Comparison of ENCODE assay signal across 24 cellular contexts in the genomic region with DNA sequence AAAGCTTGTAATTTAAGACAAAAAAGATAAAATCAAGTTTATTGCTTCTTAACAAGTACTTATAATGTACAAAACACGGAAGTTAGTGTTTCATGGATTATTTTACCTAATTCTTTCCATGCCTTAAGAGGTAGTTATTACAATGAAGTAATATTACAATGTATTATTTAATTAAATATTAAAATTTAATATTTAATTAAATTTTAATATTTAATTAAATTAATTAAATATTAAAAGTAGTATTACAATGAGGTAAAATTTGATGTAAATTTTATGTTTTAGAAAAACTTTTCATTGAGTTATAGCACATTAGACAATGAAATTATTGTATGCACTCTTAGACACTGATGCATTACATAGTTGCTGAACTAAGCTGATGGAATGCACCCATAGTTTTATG.
"Had no signal": no experiment of that assay in that cellular context is flagged by ENCODE, and none has a peak within 500 bp of the region (broad histone marks: within the 10 kb centered on the region; RNA-seq: fewer than 3 reads in every experiment).

No MANE protein-coding gene starts in this region.

- H3K4me3 ChIP-seq: left lung, lower lobe of right lung, right atrium auricular region, right lobe of liver, suprapubic skin, thoracic aorta, tibial artery, upper lobe of right lung had no signal

- DNase-seq: hippocampal formation; left colon; left lung; lower lobe of right lung; mammary epithelial cell; mesenchymal stem cell; naive thymus-derived CD8-positive, alpha-beta T cell; nucleus accumbens; right lobe of liver; stimulated activated CD4-positive, alpha-beta T cell treated with anti-CD3 and anti-CD28 coated beads, Interleukin-12 subunit alpha, Interleukin-12 subunit beta, amount 100 ng/mL, for 4 hours; stimulated activated CD4-positive, alpha-beta T cell treated with anti-CD3 and anti-CD28 coated beads, Interleukin-15, amount 100 ng/mL, for 24 hours; stimulated activated CD4-positive, alpha-beta T cell treated with anti-CD3 and anti-CD28 coated beads, Interleukin-2, amount 100 ng/mL, for 24 hours; stimulated activated CD4-positive, alpha-beta T cell treated with anti-CD3 and anti-CD28 coated beads, Interleukin-4, amount 100 ng/mL, for 24 hours; stimulated activated naive CD4-positive, alpha-beta T cell; tibial artery; trophoblast cell; upper lobe of right lung had no signal

- H3K27ac ChIP-seq: left lung, lower lobe of right lung, parathyroid adenoma, right atrium auricular region, right lobe of liver, suprapubic skin, thoracic aorta, tibial artery, upper lobe of right lung had no signal

- H3K36me3 ChIP-seq: left lung, lower lobe of right lung, right atrium auricular region, right lobe of liver, suprapubic skin, thoracic aorta, tibial artery, upper lobe of right lung had no signal

- FAIRE-seq: keratinocyte, urothelium cell line had no signal

- H3K27me3 ChIP-seq: left lung, right atrium auricular region, right lobe of liver, suprapubic skin, tibial artery, upper lobe of right lung had no signal

- ATAC-seq: left colon; left lung; lower lobe of right lung; naive thymus-derived CD8-positive, alpha-beta T cell; right lobe of liver; stimulated activated effector memory CD8-positive, alpha-beta T cell treated with anti-CD3 and anti-CD28 coated beads, Interleukin-12 subunit alpha, Interleukin-12 subunit beta, amount 100 ng/mL, for 72 hours; upper lobe of right lung had no signal

- H3K9me3 ChIP-seq: right atrium auricular region, right lobe of liver, suprapubic skin, thoracic aorta, tibial artery, upper lobe of right lung had no signal

- H3K4me1 ChIP-seq: left lung, lower lobe of right lung, parathyroid adenoma, right atrium auricular region, right lobe of liver, suprapubic skin, tibial artery, upper lobe of right lung had no signal
